ENCODE assay signal across 8 cellular contexts in genomic region chr9:15211160-15211993, GRCh38.
DNase-seq lines count a peak whose midpoint lies in the region; ATAC-seq, FAIRE-seq and TF ChIP-seq lines count a peak whose summit lies in the region.

No MANE protein-coding gene starts in this region.

- POLR2A ChIA-PET in PC-3 (lab: Charles Lee; ENCODE audit: unreplicated experiment): no interaction called here

- no peak overlapping the region for H3K4me3 Mint-ChIP-seq in activated T-helper 2 cell treated with anti-CD3 and anti-CD28 coated beads, Interferon-gamma antibody, Interleukin-2, Interleukin-4, amounts not matched to agents 10 μg/mL and 5 μg/mL and 100 μg/mL, durations not matched to agents 14 hours and 24 hours and 36 hours (ENCODE audit: low read depth)
- no peak overlapping the region for H3K4me3 Mint-ChIP-seq in osteocyte (ENCODE audit: unreplicated experiment)

- peaks cover 11% of the 10 kb centered on the region for H3K4me1 Mint-ChIP-seq in activated T-helper 2 cell treated with anti-CD3 and anti-CD28 coated beads, Interferon-gamma antibody, Interleukin-2, Interleukin-4, amounts not matched to agents 10 μg/mL and 5 μg/mL and 100 μg/mL, durations not matched to agents 14 hours and 24 hours and 36 hours (ENCODE audit: low read depth)
- H3K4me1 Mint-ChIP-seq in osteocyte (ENCODE audit: unreplicated experiment): peaks cover 28% of the 10 kb centered on the region

- H2AFZ ChIP-seq in PC-3 (ENCODE audit: low read length): 0 out of 2 replicates have a peak overlapping the region, but pooled peaks have one; percentile 36

- H3K27me3 ChIP-seq in PC-3 (ENCODE audit: low read length): no peaks in the 10 kb centered on the region
- no peaks in the 10 kb centered on the region for H3K27me3 ChIP-seq in foreskin keratinocyte

- H3K9me2 ChIP-seq in PC-3 (replicated peaks; ENCODE audit: low read length): no peaks in the 10 kb centered on the region

- no peaks in the 10 kb centered on the region for H3K79me2 ChIP-seq in PC-3 (ENCODE audit: low read length)

- intact Hi-C loops in PC-3 (cut with micrococcal nuclease): loop anchor here (1.0 to 10.0 kb wide), 2 partner anchors 206 to 393 kb away; no protein-coding TSS in a partner anchor
- intact Hi-C loops in activated T-helper 2 cell treated with anti-CD3 and anti-CD28 coated beads, Interferon-gamma antibody, Interleukin-2, Interleukin-4, amounts not matched to agents 10 μg/mL and 5 μg/mL and 100 μg/mL, durations not matched to agents 14 hours and 24 hours and 36 hours (cut with micrococcal nuclease): loop anchor here (1.0 to 5.0 kb wide), 6 partner anchors 17 to 395 kb away; partner anchors contain the start of gene TTC39B

- H3K27ac ChIP-seq in PC-3 (ENCODE audit: low read length) (no peak overlapping the region), foreskin keratinocyte (no peak overlapping the region)

- no peak overlapping the region for H3K27ac Mint-ChIP-seq in activated T-helper 2 cell treated with anti-CD3 and anti-CD28 coated beads, Interferon-gamma antibody, Interleukin-2, Interleukin-4, amounts not matched to agents 10 μg/mL and 5 μg/mL and 100 μg/mL, durations not matched to agents 14 hours and 24 hours and 36 hours
- H3K27ac Mint-ChIP-seq in osteocyte (ENCODE audit: unreplicated experiment): peak overlapping the region; percentile 57

- H3K9me3 ChIP-seq in PC-3 (ENCODE audit: low read length): no peaks in the 10 kb centered on the region

- H3K9ac ChIP-seq in PC-3 (ENCODE audit: low read length): no peak overlapping the region

- no peaks in the 10 kb centered on the region for H4K20me1 ChIP-seq in PC-3 (ENCODE audit: low read length)

- no TSS peak for BruUV-seq in PC-3 (replicated peaks; lab: Mats Ljungman, UMichigan)

- H3F3A ChIP-seq in PC-3 (ENCODE audit: low read length, unreplicated experiment): no peaks in the 10 kb centered on the region

- CTCF ChIA-PET in PC-3 (lab: Charles Lee): no interaction called here

- H3K36me3 Mint-ChIP-seq in activated T-helper 2 cell treated with anti-CD3 and anti-CD28 coated beads, Interferon-gamma antibody, Interleukin-2, Interleukin-4, amounts not matched to agents 10 μg/mL and 5 μg/mL and 100 μg/mL, durations not matched to agents 14 hours and 24 hours and 36 hours (ENCODE audit: low read depth): peaks cover 37% of the 10 kb centered on the region
- H3K36me3 Mint-ChIP-seq in osteocyte (ENCODE audit: unreplicated experiment): peaks cover 23% of the 10 kb centered on the region

- ATAC-seq in GM19397 (IDR thresholded peaks at IDR 0.05; ENCODE audit: unreplicated experiment) (peak; percentile 66), PC-3 (0 out of 2 replicates have a peak, but pooled peaks have one; percentile 40), foreskin keratinocyte (peak; percentile 65)

- H3K4me1 ChIP-seq in PC-3 (ENCODE audit: insufficient read depth, low read length) (peaks cover 4% of the 10 kb centered on the region; the same call in 1 of the 2 replicates), foreskin keratinocyte (no peaks in the 10 kb centered on the region)

- no peak for FAIRE-seq in HTR-8/SVneo (lab: Jason Lieb, UNC)

- TF ChIP-seq CTCF in PC-3 (conservative IDR thresholded peaks at IDR 0.05; ENCODE audit: low read depth, low read length) (peak; percentile 78), foreskin keratinocyte (conservative IDR thresholded peaks at IDR 0.05) (peak; percentile 83), osteocyte (IDR thresholded peaks at IDR 0.05) (peak; percentile 96)

- no peaks in the 10 kb centered on the region for H3K27me3 Mint-ChIP-seq in activated T-helper 2 cell treated with anti-CD3 and anti-CD28 coated beads, Interferon-gamma antibody, Interleukin-2, Interleukin-4, amounts not matched to agents 10 μg/mL and 5 μg/mL and 100 μg/mL, durations not matched to agents 14 hours and 24 hours and 36 hours (ENCODE audit: low read depth)
- H3K27me3 Mint-ChIP-seq in osteocyte (ENCODE audit: unreplicated experiment): no peaks in the 10 kb centered on the region

- H3K36me3 ChIP-seq in PC-3 (ENCODE audit: low read depth, low read length): peaks cover 3% of the 10 kb centered on the region; the same call in 1 of the 2 replicates

- H3K4me3 ChIP-seq in PC-3 (ENCODE audit: low read length): no peak overlapping the region

- peak; percentile 7 for DNase-seq in CMK (ENCODE audit: low read depth)
- peak; percentile 30 for DNase-seq in HTR-8/SVneo (ENCODE audit: insufficient read length, low spot score)
- peak; percentile 75 for DNase-seq in PC-3
- DNase-seq in activated T-helper 2 cell treated with anti-CD3 and anti-CD28 coated beads, Interferon-gamma antibody, Interleukin-2, Interleukin-4, amounts not matched to agents 10 μg/mL and 5 μg/mL and 100 μg/mL, durations not matched to agents 14 hours and 24 hours and 36 hours (ENCODE audit: low spot score): peak; percentile 33
- DNase-seq in foreskin keratinocyte: peak; percentile 6 to 33
- no peak for DNase-seq in osteocyte (ENCODE audit: extremely low spot score, unreplicated experiment)
- DNase-seq in ureter (ENCODE audit: low spot score): peak; percentile 84

- peaks cover 13% of the 10 kb centered on the region for H3K9me3 Mint-ChIP-seq in activated T-helper 2 cell treated with anti-CD3 and anti-CD28 coated beads, Interferon-gamma antibody, Interleukin-2, Interleukin-4, amounts not matched to agents 10 μg/mL and 5 μg/mL and 100 μg/mL, durations not matched to agents 14 hours and 24 hours and 36 hours
- peaks cover 3% of the 10 kb centered on the region for H3K9me3 Mint-ChIP-seq in osteocyte (ENCODE audit: unreplicated experiment)

- no peak overlapping the region for H3K4me2 ChIP-seq in PC-3 (ENCODE audit: low read length)
